10 cellular contexts compared by ENCODE assay signal in genomic region chr1:230308039-230308438, GRCh38.
A peak's percentile ranks its signal among the peaks of the same experiment; 100 is the strongest.
DNase-seq lines count a peak whose midpoint lies in the region; ATAC-seq, FAIRE-seq and TF ChIP-seq lines count a peak whose summit lies in the region.
"Had no signal": no experiment of that assay in that cellular context is flagged by ENCODE, and none has a peak within 500 bp of the region (broad histone marks: within the 10 kb centered on the region; RNA-seq: fewer than 3 reads in every experiment).

No MANE protein-coding gene starts in this region.

- RAD21 ChIA-PET in HCT116 (lab: Charles Lee; ENCODE audit: low non-redundant PET in 1 of 2, low total read pairs in 2 of 2, uncharacterized antibody in 2 of 2, unreplicated experiment in 2 of 2): interaction anchor here in 1 of 2 experiments (0.7 kb wide), 1 partner anchor 188 kb away, joined by 3 read pairs; no protein-coding TSS in a partner anchor

- TF ChIP-seq CTCF in HCT116 (IDR thresholded peaks at IDR 0.05 in 2 of 3, conservative IDR thresholded peaks at IDR 0.05 in 1 of 3; ENCODE audit: borderline replicate concordance in 1 of 3, insufficient read depth in 1 of 3, low read depth in 2 of 3, low read length in 2 of 3) (no peak), foreskin fibroblast (IDR thresholded peaks at IDR 0.05; ENCODE audit: low read depth, low read length) (no peak), HepG2 (CRISPR knock-in tag; IDR thresholded peaks at IDR 0.05) (no peak)

- H3K79me2 ChIP-seq in HCT116 (ENCODE audit: insufficient read depth, low read length) (no peaks in the 10 kb centered on the region), HepG2 (ENCODE audit: insufficient read depth, low read length) (no peaks in the 10 kb centered on the region)

- H3K4me3 ChIP-seq in HCT116 (replicated peaks in 1 of 2; ENCODE audit: low read depth in 1 of 2, low read length in 2 of 2) (no peak overlapping the region), SJCRH30 (no peak overlapping the region), foreskin fibroblast (ENCODE audit: low read depth in 1 of 2, low read length in 2 of 2) (no peak overlapping the region), skeletal muscle cell (ENCODE audit: low read depth, low read length) (no peak overlapping the region), HepG2 (replicated peaks in 1 of 3; ENCODE audit: insufficient read depth in 1 of 3, low read depth in 2 of 3, low read length in 3 of 3) (no peak overlapping the region)

- no peaks in the 10 kb centered on the region for H3K9me2 ChIP-seq in HCT116 (ENCODE audit: insufficient read depth)

- 0 out of 2 replicates have a peak, but pooled peaks cover 4% of the 10 kb centered on the region for H3K27me3 ChIP-seq in HCT116 (ENCODE audit: insufficient read depth, low read length)
- no peaks in the 10 kb centered on the region for H3K27me3 ChIP-seq in SJCRH30
- peaks cover 2 to 14% of the 10 kb centered on the region in 2 experiments; a peak in 3 of 5 replicates for H3K27me3 ChIP-seq in HepG2 (ENCODE audit: control insufficient read depth in 1 of 2, insufficient read depth in 2 of 2, low read length in 2 of 2)

- peaks cover 3 to 21% of the 10 kb centered on the region in 2 experiments; a peak in 3 of 4 replicates for H3K4me1 ChIP-seq in HCT116 (ENCODE audit: control insufficient read depth in 1 of 2, insufficient read depth in 2 of 2, low read length in 2 of 2)
- H3K4me1 ChIP-seq in SJCRH30: peaks cover 21% of the 10 kb centered on the region
- H3K4me1 ChIP-seq in HepG2 (ENCODE audit: insufficient read depth, low read length): 0 out of 2 replicates have a peak, but pooled peaks cover 5% of the 10 kb centered on the region

- H3K9me3 ChIP-seq in HCT116 (ENCODE audit: control insufficient read depth in 1 of 2, insufficient read depth in 1 of 2, low read depth in 1 of 2, low read length in 2 of 2) (no peaks in the 10 kb centered on the region), SJCRH30 (replicated peaks) (no peaks in the 10 kb centered on the region), HepG2 (ENCODE audit: low read length) (no peaks in the 10 kb centered on the region)

- 0 out of 2 replicates have a peak, but pooled peaks have one; percentile 14 for TF ChIP-seq RAD21 in HCT116 (IDR thresholded peaks at IDR 0.05; ENCODE audit: low read depth)
- TF ChIP-seq RAD21 in HepG2 (CRISPR knock-in tag; IDR thresholded peaks at IDR 0.05): no peak

- no peak overlapping the region for H3K27ac ChIP-seq in HCT116 (ENCODE audit: low read depth, low read length)
- H3K27ac ChIP-seq in SJCRH30: no peak overlapping the region
- H3K27ac ChIP-seq in HepG2 (ENCODE audit: extremely low read length, insufficient read depth, low read length): no peak overlapping the region

- H3K36me3 ChIP-seq in HCT116 (ENCODE audit: control insufficient read depth in 1 of 2, insufficient read depth in 2 of 2, low read length in 2 of 2) (no peaks in the 10 kb centered on the region), SJCRH30 (no peaks in the 10 kb centered on the region), HepG2 (replicated peaks in 1 of 2; ENCODE audit: control insufficient read depth in 1 of 2, insufficient read depth in 2 of 2, low read length in 2 of 2) (no peaks in the 10 kb centered on the region)

- FAIRE-seq in HepG2 (lab: Jason Lieb, UNC): no peak

- peak overlapping the region; percentile 30; the same call in 1 of the 2 replicates for H3K4me2 ChIP-seq in HCT116 (ENCODE audit: low read length)
- no peak overlapping the region for H3K4me2 ChIP-seq in HepG2 (ENCODE audit: low read depth, low read length)

- POLR2A ChIA-PET in HCT116 (lab: Charles Lee): no interaction called here
- POLR2A ChIA-PET in HepG2 (lab: Yijun Ruan, JAX): no interaction called here

- DNase-seq in HCT116 (ENCODE audit: low read depth, low spot score): peak; percentile 50
- DNase-seq in SJCRH30: peak; percentile 36 to 43
- peak; percentile 52 to 73 for DNase-seq in foreskin fibroblast
- peak; percentile 73 for DNase-seq in skeletal muscle cell (ENCODE audit: low read depth)
- no peak for DNase-seq in GDM1 (lab: John Stamatoyannopoulos, UW)
- no peak for DNase-seq in HepG2 (ENCODE audit: low spot score)
- no peak for DNase-seq in activated CD4-positive, alpha-beta T cell treated with anti-CD3 and anti-CD28 coated beads, Interleukin-2, amount 50 U/mL, for 48 hours
- DNase-seq in stimulated activated CD4-positive, alpha-beta T cell treated with anti-CD3 and anti-CD28 coated beads, Interleukin-2, amount 100 ng/mL, for 24 hours: no peak
- DNase-seq: activated T-cell treated with anti-CD3 and anti-CD28 coated beads, Interleukin-2, amount 50 U/mL, for 72 hours; NCI-H345 had no signal

- ATAC-seq in HCT116 (peak; percentile 49; the same call in 1 of the 2 replicates), HepG2 (no peak)
- ATAC-seq: activated T-cell treated with anti-CD3 and anti-CD28 coated beads, Interleukin-2, amount 50 U/mL, for 72 hours had no signal

- no peak overlapping the region for H3K9ac ChIP-seq in HCT116 (ENCODE audit: low read length)
- H3K9ac ChIP-seq in HepG2 (ENCODE audit: insufficient read depth, low read depth, low read length): no peak overlapping the region

- 27% methylated on average over 5 of the region's 8 CpGs for WGBS in HepG2 (ENCODE audit: low lambda C conversion rate)

- BruUV-seq in HCT116 (replicated peaks; lab: Mats Ljungman, UMichigan) (no TSS peak), HepG2 (replicated peaks; lab: Mats Ljungman, UMichigan) (no TSS peak)

- TF ChIP-seq EP300 in HepG2 (IDR thresholded peaks at IDR 0.05; ENCODE audit: low read depth in 2 of 2, low read length in 2 of 2) (no peak), HepG2 (CRISPR knock-in tag; IDR thresholded peaks at IDR 0.05; ENCODE audit: borderline replicate concordance) (no peak)

- in situ Hi-C loops in HepG2 (cut with HindIII; ENCODE audit: extremely low pct_ligation_motif_present, low pct_unique_long_range_greater_than_20kb): no loop called here

- intact Hi-C loops in HCT116 (cut with micrococcal nuclease): no loop called here
- intact Hi-C loops in HepG2 (cut with micrococcal nuclease; ENCODE audit: unreplicated experiment): no loop called here

- no peaks in the 10 kb centered on the region for H4K20me1 ChIP-seq in HCT116 (ENCODE audit: insufficient read depth)
- H4K20me1 ChIP-seq in HepG2 (ENCODE audit: insufficient read depth, low read length): no peaks in the 10 kb centered on the region

- TF ChIP-seq POLR2A in HCT116 (IDR thresholded peaks at IDR 0.05; ENCODE audit: borderline replicate concordance, extremely low read depth, insufficient read depth, insufficient read length) (no peak), HepG2 (IDR thresholded peaks at IDR 0.05; ENCODE audit: insufficient read depth in 1 of 2, low read depth in 2 of 2, low read length in 2 of 2) (no peak)

- CTCF ChIA-PET in HCT116 (lab: Charles Lee): interaction anchor here (1.1 kb wide), 1 partner anchor 459 kb away, joined by 3 read pairs; no protein-coding TSS in a partner anchor
- CTCF ChIA-PET in HepG2 (lab: Yijun Ruan, JAX; ENCODE audit: low intra/inter-chr PET ratio, low total read pairs): no interaction called here

- no peak overlapping the region for H2AFZ ChIP-seq in HCT116 (ENCODE audit: low read depth, low read length, poor library complexity, severe bottlenecking)
- H2AFZ ChIP-seq in HepG2 (ENCODE audit: low read length): no peak overlapping the region

TF ChIP-seq in HCT116, 20 proteins besides CTCF, POLR2A, EP300 and RAD21 (continues in another document):
- TF ChIP-seq JUND (IDR thresholded peaks at IDR 0.05) (peak; percentile 64), ATF3 (IDR thresholded peaks at IDR 0.05) (no peak)

TF ChIP-seq in HepG2, 621 proteins besides CTCF, POLR2A, EP300 and RAD21 (continues in another document):
- no peak for TF ChIP-seq HHEX (CRISPR knock-in tag; IDR thresholded peaks at IDR 0.05)
- TF ChIP-seq AFF4 (CRISPR knock-in tag; IDR thresholded peaks at IDR 0.05): no peak
- no peak for TF ChIP-seq ZNF562 (CRISPR knock-in tag; IDR thresholded peaks at IDR 0.05; ENCODE audit: borderline replicate concordance)
- no peak for TF ChIP-seq KAT2B (IDR thresholded peaks at IDR 0.05; ENCODE audit: borderline replicate concordance, low read depth, low read length)
- TF ChIP-seq ZNF207 (IDR thresholded peaks at IDR 0.05; ENCODE audit: borderline replicate concordance): no peak
- TF ChIP-seq PREB (CRISPR knock-in tag; IDR thresholded peaks at IDR 0.05): no peak
- no peak for TF ChIP-seq RBM22 (optimal IDR thresholded peaks at IDR 0.05; ENCODE audit: low read length)
- no peak for TF ChIP-seq MTA3 (CRISPR knock-in tag; IDR thresholded peaks at IDR 0.05)

Comparison
In these comparisons a context has a peak if more than half of its experiments do, and no peak if none do; other contexts are left out.
1. DNase-seq: peak in HCT116 (single experiment), SJCRH30 (2 of 2), foreskin fibroblast (2 of 2) and skeletal muscle cell (single experiment); none in GDM1 (single experiment), HepG2 (single experiment), activated CD4-positive, alpha-beta T cell treated with anti-CD3 and anti-CD28 coated beads, Interleukin-2, amount 50 U/mL, for 48 hours (0 of 2) and stimulated activated CD4-positive, alpha-beta T cell treated with anti-CD3 and anti-CD28 coated beads, Interleukin-2, amount 100 ng/mL, for 24 hours (0 of 2).
2. Of the 20 proteins assayed by ChIP-seq in both HepG2 and HCT116: peak only in HepG2: none; only in HCT116: FOSL1, JUND, MAX, POLR2AphosphoS5, RAD21 and SP1; in both: none; in neither: 14.